7 cellular contexts compared by ENCODE assay signal in genomic region chr1:220218397-220219135, GRCh38. TPM values are rescaled to one million over a fixed set of nuclear protein-coding genes. Genes with fewer than 3 reads are reported as not detected.
DNase-seq lines count a peak whose midpoint lies in the region; ATAC-seq and TF ChIP-seq lines count a peak whose summit lies in the region.
"Not testable (repeated sequence)": the region's sequence is repeated elsewhere in the genome, so short reads cannot be mapped to it uniquely, and the experiment has no call there.

No MANE protein-coding gene starts in this region.

- H2BK12ac ChIP-seq in trophoblast cell (ENCODE audit: low read length) = not testable (repeated sequence)

- 52 to 59% (median 57%) methylated on average over 6 of the region's 6 CpGs for WGBS in heart left ventricle, 4 donors
- WGBS in trophoblast cell (ENCODE audit: extremely low coverage, insufficient coverage, insufficient read length) = no CpG with 5 or more reads among the region's 6 CpGs

- not testable (repeated sequence) for H3K4ac ChIP-seq in trophoblast cell (ENCODE audit: low read depth, low read length)

- ATAC-seq in HG02798 (IDR thresholded peaks at IDR 0.05; ENCODE audit: poor library complexity, unreplicated experiment) (peak; percentile 41), heart left ventricle (peak; percentile 67 to 86 (median 82))

- H3K79me1 ChIP-seq in trophoblast cell (ENCODE audit: low read length) = not testable (repeated sequence)

- DNase-seq in NCI-H1092 treated with DMSO at 0.1 percent for 48 hours (lab: John Stamatoyannopoulos, UW) (peak; percentile 53), SK-N-MC (ENCODE audit: low read depth, low spot score) (peak; percentile 10), amygdala (lab: John Stamatoyannopoulos, UW) (peak in 33 of 56 donors; percentile 2 to 69 (median 21)), heart left ventricle (peak in 4 of 5 donors; percentile 30 to 59 (median 46)), trophoblast cell (peak; percentile 61 to 68)

- not testable (repeated sequence) for H3K79me2 ChIP-seq in trophoblast cell (ENCODE audit: control insufficient read depth, insufficient read depth, low read length, poor library complexity)

- H3K27ac ChIP-seq in SK-N-MC; heart left ventricle; trophoblast cell (ENCODE audit: low read depth, low read length): not testable (repeated sequence)

- not testable (repeated sequence) for H3K27me3 ChIP-seq in heart left ventricle; trophoblast cell (ENCODE audit: insufficient read depth, low read length)

- H3K9ac ChIP-seq in SK-N-MC (ENCODE audit: insufficient read length); trophoblast cell (ENCODE audit: low read length): not testable (repeated sequence)

- not testable (repeated sequence) for H3K9me3 ChIP-seq in SK-N-MC (ENCODE audit: low read depth, low read length); heart left ventricle; trophoblast cell (ENCODE audit: insufficient read depth, low read depth, low read length)

- not testable (repeated sequence) for H2BK120ac ChIP-seq in trophoblast cell (ENCODE audit: insufficient read depth, low read length, poor library complexity)

- H2AK5ac ChIP-seq in trophoblast cell (ENCODE audit: low read length) = not testable (repeated sequence)

- not testable (repeated sequence) for H3K4me3 ChIP-seq in SK-N-MC; heart left ventricle; trophoblast cell (ENCODE audit: low read depth, low read length)

- not testable (repeated sequence) for H2AFZ ChIP-seq in trophoblast cell (ENCODE audit: insufficient read depth, low read length, poor library complexity)

- not testable (repeated sequence) for H4K12ac ChIP-seq in trophoblast cell (ENCODE audit: low read depth, low read length)

- H3K36me3 ChIP-seq in SK-N-MC (ENCODE audit: insufficient read depth, low read length); heart left ventricle; trophoblast cell (ENCODE audit: control insufficient read depth in 1 of 2, insufficient read depth in 2 of 2, low read length in 2 of 2): not testable (repeated sequence)

- H4K8ac ChIP-seq in trophoblast cell (ENCODE audit: low read depth, low read length) = not testable (repeated sequence)

- H3K4me2 ChIP-seq in trophoblast cell (ENCODE audit: low read length) = not testable (repeated sequence)

- intact Hi-C loops in heart left ventricle (cut with DNase I) = loop anchor here in 2 of 10 donors (5.0 to 10.0 kb wide), 2 partner anchors 514 to 556 kb away; no protein-coding TSS in a partner anchor

- H3K4me1 ChIP-seq in heart left ventricle = peaks cover 0 to 29% (median 6%) of the 10 kb centered on the region in 12 donors
- H3K4me1 ChIP-seq in trophoblast cell (ENCODE audit: control insufficient read depth in 1 of 2, insufficient read depth in 2 of 2, low read length in 2 of 2) = not testable (repeated sequence)

- not testable (repeated sequence) for H2BK5ac ChIP-seq in trophoblast cell (ENCODE audit: low read depth, low read length, poor library complexity)

- not testable (repeated sequence) for TF ChIP-seq POLR2A in heart left ventricle (IDR thresholded peaks at IDR 0.05)

- not testable (repeated sequence) for H3K23ac ChIP-seq in trophoblast cell (ENCODE audit: low read length)

- not testable (repeated sequence) for H3K14ac ChIP-seq in trophoblast cell (ENCODE audit: low read length)

- TF ChIP-seq CTCF in GM12872 (IDR thresholded peaks at IDR 0.05; ENCODE audit: insufficient read depth, low read depth, low read length) (peak; percentile 69), heart left ventricle (IDR thresholded peaks at IDR 0.05) (peak; percentile 40 to 70 (median 52))

- not testable (repeated sequence) for H3K18ac ChIP-seq in trophoblast cell (ENCODE audit: low read length)

- H4K91ac ChIP-seq in trophoblast cell (ENCODE audit: low read depth, low read length) = not testable (repeated sequence)

RNA-seq across cellular contexts. Expression of gene RAB3GAP2, which starts 53.7 kb away (rescaled TPM):
- total RNA-seq in heart left ventricle = 10 to 100 TPM; 13.8 to 39.3 (median 28.9) TPM
- polyA plus RNA-seq in heart left ventricle = 10 to 100 TPM in 1 of 2 donors, 1 to 10 TPM in 1; 6.5 to 11.7 TPM
- polyA plus RNA-seq in trophoblast cell (2013) = 14.8 and 15.5 TPM in 2 replicates

Comparison
In these comparisons a context has a peak if more than half of its experiments do, and no peak if none do; other contexts are left out.
1. DNase-seq: peak in every context shown above with its lines; median percentile 64 in trophoblast cell; 53 in NCI-H1092 treated with DMSO at 0.1 percent for 48 hours; 46 in heart left ventricle; 21 in amygdala; 10 in SK-N-MC.